ENCODE assay signal across 8 cellular contexts in the genomic region with DNA sequence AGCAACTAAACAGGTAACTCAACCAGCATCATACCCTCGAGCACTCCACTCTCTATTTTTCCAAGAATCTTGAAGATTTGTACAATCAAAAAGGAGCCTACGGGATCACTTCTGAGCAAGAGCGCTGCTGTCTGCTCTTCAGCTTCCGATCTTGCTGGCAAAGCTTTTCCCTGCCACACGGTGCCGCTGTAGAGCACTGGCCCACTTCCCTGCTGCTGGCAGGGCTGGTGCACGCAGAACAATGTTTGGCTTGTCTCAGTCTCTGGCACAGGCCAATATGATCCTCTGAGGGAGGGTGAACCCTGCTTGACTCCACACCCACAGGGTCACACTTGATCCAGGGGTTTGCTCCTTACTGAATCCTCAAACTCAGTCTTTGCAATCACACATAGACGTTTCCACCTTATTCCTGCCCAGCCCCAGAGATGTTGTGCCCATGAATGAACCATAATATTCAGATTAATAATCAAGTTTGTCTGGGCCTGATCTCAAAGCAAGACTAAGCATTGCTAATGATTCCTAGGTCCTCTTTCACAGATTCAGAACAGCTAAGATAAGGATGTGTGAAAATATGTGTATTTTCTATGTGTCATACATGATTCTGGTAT.
DNase-seq lines count a peak whose midpoint lies in the region; ATAC-seq and TF ChIP-seq lines count a peak whose summit lies in the region.

No MANE protein-coding gene starts in this region.

- peak; percentile 58 for DNase-seq in activated CD8-positive, alpha-beta memory T cell treated with anti-CD3 and anti-CD28 coated beads for 24 hours
- no peak for DNase-seq in activated CD8-positive, alpha-beta memory T cell treated with anti-CD3 and anti-CD28 coated beads, Interleukin-2, amount 50 U/mL, for 4 hours
- DNase-seq in NCI-H1930 (lab: John Stamatoyannopoulos, UW) (peak; percentile 16 to 32), activated T-cell treated with anti-CD3 and anti-CD28 coated beads for 24 hours (ENCODE audit: low read depth) (peak; percentile 17), foreskin fibroblast (peak in 1 of 2 donors; percentile 66), occipital lobe (lab: John Stamatoyannopoulos, UW) (peak; percentile 70)

- peak; percentile 91 for ATAC-seq in HG02610 (IDR thresholded peaks at IDR 0.05; ENCODE audit: unreplicated experiment)
- ATAC-seq in HG03520 (IDR thresholded peaks at IDR 0.05; ENCODE audit: unreplicated experiment), result no peak

- no peak overlapping the region for H3K4me3 ChIP-seq in foreskin fibroblast (ENCODE audit: low read depth in 1 of 2, low read length in 2 of 2)

- TF ChIP-seq CTCF in foreskin fibroblast (IDR thresholded peaks at IDR 0.05; ENCODE audit: low read depth, low read length), result peak; percentile 95
